1 cellular context compared by ENCODE assay signal in the genomic region with DNA sequence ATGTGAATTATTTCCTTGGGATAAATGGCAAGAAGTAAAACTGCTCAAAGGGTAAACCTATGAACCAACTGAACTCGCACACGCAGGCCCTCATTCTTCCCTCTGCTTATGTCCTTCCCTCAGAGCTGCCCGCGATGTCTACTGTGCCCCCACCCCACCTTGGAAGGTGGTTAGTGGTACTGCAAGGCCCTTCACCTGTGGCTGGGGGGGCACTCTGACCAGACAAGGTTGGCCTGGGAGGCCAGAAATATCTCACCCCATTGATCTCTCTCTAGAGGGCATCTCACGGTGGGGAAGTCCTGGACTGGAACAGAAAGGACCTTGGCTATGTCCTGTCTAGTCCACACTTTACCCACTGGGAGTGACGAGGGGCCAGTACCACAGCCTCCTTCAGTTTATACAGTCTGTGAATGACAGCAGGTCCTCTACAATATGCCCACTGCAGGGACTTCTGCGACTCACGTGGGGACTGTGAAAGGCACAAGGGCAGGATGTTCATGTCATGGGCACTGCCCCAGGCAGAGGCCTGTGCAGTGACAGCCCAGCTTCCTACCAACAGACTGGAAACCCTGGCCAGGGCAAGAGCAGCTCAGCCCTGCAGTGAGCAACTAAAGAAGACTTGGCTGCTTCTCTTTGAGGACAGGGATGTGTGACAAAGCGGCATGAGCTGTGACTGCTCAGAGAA.
TF ChIP-seq lines count a peak whose summit lies in the region.

No MANE protein-coding gene starts in this region.

TF ChIP-seq in K562, 482 proteins besides CTCF, POLR2A, EP300 and RAD21:
- TF ChIP-seq TAL1 (IDR thresholded peaks at IDR 0.05), result no peak
- no peak for TF ChIP-seq ZNF766 (CRISPR knock-in tag; conservative IDR thresholded peaks at IDR 0.05)
- TF ChIP-seq PPARD (CRISPR knock-in tag; IDR thresholded peaks at IDR 0.05), result no peak
- no peak for TF ChIP-seq ZNF253 (CRISPR knock-in tag; conservative IDR thresholded peaks at IDR 0.05)
- TF ChIP-seq CEBPG (CRISPR knock-in tag; IDR thresholded peaks at IDR 0.05), result no peak
- no peak for TF ChIP-seq CEBPG (tag; conservative IDR thresholded peaks at IDR 0.05 in 1 of 2, IDR thresholded peaks at IDR 0.05 in 1 of 2)
- no peak for TF ChIP-seq SUPT5H (IDR thresholded peaks at IDR 0.05)
- TF ChIP-seq ZNF263 (CRISPR knock-in tag; IDR thresholded peaks at IDR 0.05; ENCODE audit: borderline replicate concordance), result no peak
TF ChIP-seq in K562: peak in this region for 0.
